Comparison of ENCODE assay signal across 18 cellular contexts in genomic region chr10:130066743-130067142, GRCh38. TPM values are rescaled to one million over a fixed set of nuclear protein-coding genes. Genes with fewer than 3 reads are reported as not detected.
DNase-seq lines count a peak whose midpoint lies in the region; ATAC-seq and TF ChIP-seq lines count a peak whose summit lies in the region.
"Had no signal": no experiment of that assay in that cellular context is flagged by ENCODE, and none has a peak within 500 bp of the region (broad histone marks: within the 10 kb centered on the region; RNA-seq: fewer than 3 reads in every experiment).

No MANE protein-coding gene starts in this region.

- H2BK15ac ChIP-seq in neuronal stem cell (ENCODE audit: low read length): no peak overlapping the region

- H2BK120ac ChIP-seq in neuronal stem cell (ENCODE audit: low read depth, low read length): no peak overlapping the region

- H3K9ac ChIP-seq in BLaER1 (peak overlapping the region; percentile 42; the same call in 1 of the 2 replicates), neuronal stem cell (ENCODE audit: low read depth, low read length, poor library complexity) (no peak overlapping the region)

- no peak overlapping the region for H2AFZ ChIP-seq in neuronal stem cell (ENCODE audit: low read length)

- H3K36me3 Mint-ChIP-seq in MCF 10A (ENCODE audit: insufficient read depth, unreplicated experiment): no peaks in the 10 kb centered on the region

- H3K4me1 Mint-ChIP-seq in MCF 10A (ENCODE audit: insufficient read depth, unreplicated experiment): no peaks in the 10 kb centered on the region
- H3K4me1 Mint-ChIP-seq: B cell; CD14-positive monocyte; CD8-positive, alpha-beta memory T cell; H9 had no signal

- DNase-seq in NCI-H345 (lab: John Stamatoyannopoulos, UW) (peak; percentile 23), NCI-H345 treated with DMSO at 0.1 percent for 48 hours (lab: John Stamatoyannopoulos, UW; ENCODE audit: unreplicated experiment) (no peak), DMS153 (lab: John Stamatoyannopoulos, UW) (peak; percentile 38), neuronal stem cell (ENCODE audit: low spot score) (no peak), MCF 10A (ENCODE audit: unreplicated experiment) (no peak)
- DNase-seq: Calu3; CD8-positive, alpha-beta memory T cell; DMS 273 treated with DMSO at 0.1 percent for 48 hours; GF-D8; GOT3; H9; Karpas-422 had no signal

- H3K36me3 ChIP-seq in BLaER1 (0 out of 2 replicates have a peak, but pooled peaks cover 6% of the 10 kb centered on the region), neuronal stem cell (replicated peaks in 1 of 2; ENCODE audit: control insufficient read depth in 2 of 2, insufficient read depth in 2 of 2, low read length in 2 of 2) (no peaks in the 10 kb centered on the region)

- intact Hi-C loops in MCF 10A (cut with micrococcal nuclease): no loop called here

- H3K27ac ChIP-seq in BLaER1 (peak overlapping the region; percentile 61), neuronal stem cell (replicated peaks; ENCODE audit: low read length) (no peak overlapping the region)
- H3K27ac ChIP-seq: HL-60 had no signal

- CTCF ChIA-PET in MCF 10A (lab: Yijun Ruan, JAX): interaction anchor here (0.7 kb wide), 2 partner anchors 63 to 203 kb away, joined by 3 read pairs; no protein-coding TSS in a partner anchor

- H3K4me1 ChIP-seq in BLaER1: peaks cover 79% of the 10 kb centered on the region
- no peaks in the 10 kb centered on the region for H3K4me1 ChIP-seq in neuronal stem cell (ENCODE audit: control insufficient read depth in 2 of 2, insufficient read depth in 1 of 2, low read depth in 1 of 2, low read length in 2 of 2)

- H4K91ac ChIP-seq in neuronal stem cell (ENCODE audit: low read depth, low read length, poor library complexity): no peak overlapping the region

- H4K20me1 ChIP-seq in BLaER1: no peaks in the 10 kb centered on the region

- TF ChIP-seq CTCF in MCF 10A (IDR thresholded peaks at IDR 0.05; ENCODE audit: unreplicated experiment): no peak

- no peak overlapping the region for H2BK5ac ChIP-seq in neuronal stem cell (ENCODE audit: low read length)

- no peak overlapping the region for H3K4me3 Mint-ChIP-seq in MCF 10A (ENCODE audit: unreplicated experiment)
- H3K4me3 Mint-ChIP-seq: B cell; CD14-positive monocyte; CD8-positive, alpha-beta memory T cell; H9 had no signal

- no peaks in the 10 kb centered on the region for H3K9me3 Mint-ChIP-seq in MCF 10A (ENCODE audit: unreplicated experiment)
- H3K9me3 Mint-ChIP-seq: CD8-positive, alpha-beta memory T cell; H9 had no signal

- H3K27me3 Mint-ChIP-seq in MCF 10A (ENCODE audit: insufficient read depth, unreplicated experiment): no peaks in the 10 kb centered on the region
- H3K27me3 Mint-ChIP-seq: B cell; CD8-positive, alpha-beta memory T cell had no signal

- H3K23ac ChIP-seq in neuronal stem cell (ENCODE audit: low read depth, low read length, poor library complexity): no peak overlapping the region

- no CpG with 5 or more reads among the region's 7 CpGs for WGBS in neuronal stem cell (ENCODE audit: extremely low coverage in 2 of 2, insufficient read length in 2 of 2, insufficient replicate concordance in 1 of 2), 2 donors

- no TSS peak for BruUV-seq in MCF 10A (replicated peaks; lab: Mats Ljungman, UMichigan)

- 0 out of 2 replicates have a peak overlapping the region, but pooled peaks have one; percentile 29 for H3K4me3 ChIP-seq in BLaER1
- H3K4me3 ChIP-seq in neuronal stem cell (ENCODE audit: low read length in 2 of 2): no peak overlapping the region
- H3K4me3 ChIP-seq: K562 had no signal

- H3K4ac ChIP-seq in neuronal stem cell (ENCODE audit: low read length): no peak overlapping the region

- H3K27ac Mint-ChIP-seq in MCF 10A (ENCODE audit: low read depth, unreplicated experiment): no peak overlapping the region
- H3K27ac Mint-ChIP-seq: B cell had no signal

- H2BK12ac ChIP-seq in neuronal stem cell (ENCODE audit: low read length): no peak overlapping the region

- no peak overlapping the region for H4K8ac ChIP-seq in neuronal stem cell (ENCODE audit: low read depth, low read length)

- H3K18ac ChIP-seq in neuronal stem cell (ENCODE audit: low read length): peak overlapping the region; percentile 25

- H3K27me3 ChIP-seq in BLaER1 (no peaks in the 10 kb centered on the region), neuronal stem cell (ENCODE audit: control insufficient read depth in 3 of 3, insufficient read depth in 3 of 3, low read depth in 1 of 3, low read length in 3 of 3) (peaks cover 0 to 2% (median 0%) of the 10 kb centered on the region in 3 experiments)

- H3K14ac ChIP-seq in neuronal stem cell (ENCODE audit: low read length): no peak overlapping the region

- peaks cover 19% of the 10 kb centered on the region for H3K9me3 ChIP-seq in BLaER1
- no peaks in the 10 kb centered on the region for H3K9me3 ChIP-seq in neuronal stem cell (replicated peaks in 1 of 2; ENCODE audit: control insufficient read depth in 2 of 2, insufficient read depth in 1 of 2, low read depth in 1 of 2, low read length in 2 of 2)

- H2AK5ac ChIP-seq in neuronal stem cell (ENCODE audit: low read depth, low read length): no peak overlapping the region

- no peak for ATAC-seq in HG03025 (IDR thresholded peaks at IDR 0.05; ENCODE audit: low FRiP score, unreplicated experiment)
- ATAC-seq: K562 had no signal

- POLR2A ChIA-PET in MCF 10A (lab: Yijun Ruan, JAX): no interaction called here

- peak overlapping the region; percentile 82 for H3K4me2 ChIP-seq in BLaER1
- no peak overlapping the region for H3K4me2 ChIP-seq in neuronal stem cell (ENCODE audit: insufficient read depth, low read length, poor library complexity, severe bottlenecking)

- H3K79me1 ChIP-seq in neuronal stem cell (ENCODE audit: low read depth, low read length): no peaks in the 10 kb centered on the region

RNA-seq across cellular contexts. Expression of gene C10orf143, which starts 43.9 kb away (rescaled TPM):
- polyA plus RNA-seq in neuronal stem cell (2013, experiment 1 of 2): 4.9 TPM
- 4.7 TPM for polyA plus RNA-seq in neuronal stem cell (2013, experiment 2 of 2)
- total RNA-seq in MCF 10A (2022): 2.9 and 4.9 TPM in 2 replicates

Comparison
In these comparisons a context has a peak if more than half of its experiments do, and no peak if none do; other contexts are left out.
1. DNase-seq: peak in NCI-H345 (single experiment) and DMS153 (single experiment); none in NCI-H345 treated with DMSO at 0.1 percent for 48 hours (single experiment), neuronal stem cell (single experiment) and MCF 10A (single experiment).